In the genomic region with DNA sequence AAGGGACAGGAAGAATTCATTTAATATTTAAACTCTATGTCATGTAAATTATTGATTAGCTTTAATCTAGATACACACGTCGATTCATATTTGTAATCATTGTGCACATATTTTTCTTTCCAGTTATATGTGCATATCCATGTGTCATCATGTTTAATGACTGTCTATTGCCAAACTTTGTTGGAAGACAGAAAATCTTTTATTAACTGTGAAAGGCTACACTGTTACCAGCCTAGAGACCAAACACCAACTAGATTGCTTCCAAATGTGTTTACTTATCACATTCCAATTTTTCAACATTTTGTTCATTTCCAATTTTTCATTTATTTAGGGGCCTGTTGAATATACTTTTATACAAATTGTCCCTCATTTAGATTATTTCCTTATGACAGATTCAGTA, we compare ENCODE assay signal across 27 cellular contexts.
"Had no signal": no experiment of that assay in that cellular context is flagged by ENCODE, and none has a peak within 500 bp of the region (broad histone marks: within the 10 kb centered on the region; RNA-seq: fewer than 3 reads in every experiment).

No MANE protein-coding gene starts in this region.

- H3K9me3 ChIP-seq: stomach, suprapubic skin, testis, thoracic aorta, thyroid gland, tibial artery, tibial nerve, transverse colon, upper lobe of left lung, upper lobe of right lung, uterus, vagina had no signal

- H3K27me3 ChIP-seq: stomach, suprapubic skin, testis, thyroid gland, tibial artery, tibial nerve, transverse colon, upper lobe of left lung, upper lobe of right lung, uterus, vagina had no signal

- H3K36me3 ChIP-seq: stomach, suprapubic skin, thoracic aorta, thyroid gland, tibial artery, tibial nerve, transverse colon, upper lobe of left lung, upper lobe of right lung, uterus, vagina had no signal

- FAIRE-seq: urothelium cell line had no signal

- ATAC-seq: stimulated activated effector memory CD8-positive, alpha-beta T cell treated with anti-CD3 and anti-CD28 coated beads, Interleukin-12 subunit alpha, Interleukin-12 subunit beta, amount 100 ng/mL, for 72 hours; stimulated activated memory B cell treated with anti-CD40 and anti-IgM and Interleukin-4, amounts not matched to agents 10 μg/mL and 1 μg/mL and 100 μg/mL, for 72 hours; stimulated activated naive B cell treated with anti-CD40 and anti-IgM and Interleukin-4, amounts not matched to agents 10 μg/mL and 1 μg/mL and 100 μg/mL, for 72 hours; stimulated activated naive CD8-positive, alpha-beta T cell treated with anti-CD3 and anti-CD28 coated beads, Interleukin-15, amount 100 ng/mL, for 72 hours; stimulated activated naive CD8-positive, alpha-beta T cell treated with anti-CD3 and anti-CD28 coated beads, Interleukin-15, Interleukin-2, amounts not matched to agents 100 U/mL and 50 U/mL, for 24 hours; upper lobe of right lung had no signal

- H3K27ac ChIP-seq: stomach, suprapubic skin, testis, thoracic aorta, thyroid gland, tibial artery, tibial nerve, transverse colon, upper lobe of left lung, upper lobe of right lung, uterus, vagina had no signal

- H3K4me1 ChIP-seq: suprapubic skin, testis, thyroid gland, tibial artery, tibial nerve, transverse colon, upper lobe of left lung, upper lobe of right lung, uterus, vagina had no signal

- DNase-seq: stimulated activated CD4-positive, alpha-beta T cell treated with anti-CD3 and anti-CD28 coated beads, Interleukin-2, amount 100 ng/mL, for 48 hours; stimulated activated CD4-positive, alpha-beta T cell treated with anti-CD3 and anti-CD28 coated beads, Interleukin-4, amount 100 ng/mL, for 1 hour; stimulated activated CD4-positive, alpha-beta T cell treated with anti-CD3 and anti-CD28 coated beads, Interleukin-4, amount 100 ng/mL, for 24 hours; stimulated activated CD4-positive, alpha-beta T cell treated with anti-CD3 and anti-CD28 coated beads, Interleukin-4, amount 100 ng/mL, for 4 hours; stimulated activated CD8-positive, alpha-beta memory T cell treated with anti-CD3 and anti-CD28 coated beads, Interleukin-4, amount 100 ng/mL, for 48 hours; stimulated activated naive B cell treated with anti-CD40 and anti-IgM and Interleukin-4, amounts not matched to agents 10 μg/mL and 1 μg/mL and 100 μg/mL, for 72 hours; stimulated activated naive CD4-positive, alpha-beta T cell; stimulated activated naive CD4-positive, alpha-beta T cell treated with Interleukin-2 at 50 U/mL for 16 hours; stimulated activated naive CD8-positive, alpha-beta T cell treated with anti-CD3 and anti-CD28 coated beads, Interleukin-15, amount 100 ng/mL, for 72 hours; stimulated activated naive CD8-positive, alpha-beta T cell treated with anti-CD3 and anti-CD28 coated beads, Interleukin-15, Interleukin-2, amounts not matched to agents 100 U/mL and 50 U/mL, for 24 hours; stomach; substantia nigra; testis; thyroid gland; tibial artery; transverse colon; trophoblast cell; upper lobe of left lung; upper lobe of right lung; uterus had no signal

- H3K4me3 ChIP-seq: stomach, suprapubic skin, testis, thoracic aorta, thyroid gland, tibial artery, tibial nerve, transverse colon, upper lobe of left lung, upper lobe of right lung, uterus, vagina had no signal
